Comparison of ENCODE assay signal across 10 cellular contexts in the genomic region with DNA sequence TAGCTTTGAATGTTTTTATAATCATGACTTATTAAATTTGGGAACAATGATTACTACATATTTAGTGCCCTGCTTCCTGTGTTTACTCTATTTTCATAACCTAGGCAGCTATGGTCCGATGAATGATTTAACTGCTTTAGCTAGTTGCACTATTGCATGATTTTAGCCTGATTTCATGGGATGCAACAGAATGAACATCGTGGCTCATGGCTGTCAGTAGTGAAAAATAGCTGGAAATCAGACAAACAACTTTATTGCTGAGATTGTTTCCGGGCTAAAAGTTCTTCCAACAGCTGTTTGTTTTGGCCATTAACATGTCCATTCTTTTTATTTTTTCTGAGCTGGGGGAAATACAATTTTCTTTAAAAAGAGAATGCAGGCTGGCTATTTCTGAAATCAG. TPM values are rescaled to one million over a fixed set of nuclear protein-coding genes. Genes with fewer than 3 reads are reported as not detected.
A peak's percentile ranks its signal among the peaks of the same experiment; 100 is the strongest.
DNase-seq lines count a peak whose midpoint lies in the region; ATAC-seq, FAIRE-seq and TF ChIP-seq lines count a peak whose summit lies in the region.
"Had no signal": no experiment of that assay in that cellular context is flagged by ENCODE, and none has a peak within 500 bp of the region (broad histone marks: within the 10 kb centered on the region; RNA-seq: fewer than 3 reads in every experiment).

A gene with protein sequence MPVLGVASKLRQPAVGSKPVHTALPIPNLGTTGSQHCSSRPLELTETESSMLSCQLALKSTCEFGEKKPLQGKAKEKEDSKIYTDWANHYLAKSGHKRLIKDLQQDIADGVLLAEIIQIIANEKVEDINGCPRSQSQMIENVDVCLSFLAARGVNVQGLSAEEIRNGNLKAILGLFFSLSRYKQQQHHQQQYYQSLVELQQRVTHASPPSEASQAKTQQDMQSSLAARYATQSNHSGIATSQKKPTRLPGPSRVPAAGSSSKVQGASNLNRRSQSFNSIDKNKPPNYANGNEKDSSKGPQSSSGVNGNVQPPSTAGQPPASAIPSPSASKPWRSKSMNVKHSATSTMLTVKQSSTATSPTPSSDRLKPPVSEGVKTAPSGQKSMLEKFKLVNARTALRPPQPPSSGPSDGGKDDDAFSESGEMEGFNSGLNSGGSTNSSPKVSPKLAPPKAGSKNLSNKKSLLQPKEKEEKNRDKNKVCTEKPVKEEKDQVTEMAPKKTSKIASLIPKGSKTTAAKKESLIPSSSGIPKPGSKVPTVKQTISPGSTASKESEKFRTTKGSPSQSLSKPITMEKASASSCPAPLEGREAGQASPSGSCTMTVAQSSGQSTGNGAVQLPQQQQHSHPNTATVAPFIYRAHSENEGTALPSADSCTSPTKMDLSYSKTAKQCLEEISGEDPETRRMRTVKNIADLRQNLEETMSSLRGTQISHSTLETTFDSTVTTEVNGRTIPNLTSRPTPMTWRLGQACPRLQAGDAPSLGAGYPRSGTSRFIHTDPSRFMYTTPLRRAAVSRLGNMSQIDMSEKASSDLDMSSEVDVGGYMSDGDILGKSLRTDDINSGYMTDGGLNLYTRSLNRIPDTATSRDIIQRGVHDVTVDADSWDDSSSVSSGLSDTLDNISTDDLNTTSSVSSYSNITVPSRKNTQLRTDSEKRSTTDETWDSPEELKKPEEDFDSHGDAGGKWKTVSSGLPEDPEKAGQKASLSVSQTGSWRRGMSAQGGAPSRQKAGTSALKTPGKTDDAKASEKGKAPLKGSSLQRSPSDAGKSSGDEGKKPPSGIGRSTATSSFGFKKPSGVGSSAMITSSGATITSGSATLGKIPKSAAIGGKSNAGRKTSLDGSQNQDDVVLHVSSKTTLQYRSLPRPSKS (N-terminal part only) (plus strand): TSS at position 393 of the 400 bp plus-strand sequence. CDS start 568 bp downstream, outside the sequence.

- H4K20me1 ChIP-seq in PC-3 (ENCODE audit: low read length), result no peaks in the 10 kb centered on the region

- CTCF ChIA-PET in PC-3 (lab: Charles Lee), result no interaction called here

- no peak within 1 kb of the TSS for H3K27ac ChIP-seq in PC-3 (ENCODE audit: low read length)

- intact Hi-C loops in PC-3 (cut with micrococcal nuclease), result loop anchor here (1.0 kb wide), 1 partner anchor 18 kb away; no protein-coding TSS in a partner anchor

- H3K9ac ChIP-seq in PC-3 (ENCODE audit: low read length), result no peak within 1 kb of the TSS

- no peaks in the 10 kb centered on the region for H3K36me3 ChIP-seq in PC-3 (ENCODE audit: low read depth, low read length)

- no peaks in the 10 kb centered on the region for H3K27me3 Mint-ChIP-seq in activated T-cell treated with anti-CD3 and anti-CD28 coated beads, Interleukin-2, amount 50 U/mL, for 4 hours (ENCODE audit: low read depth)
- H3K27me3 Mint-ChIP-seq: naive thymus-derived CD4-positive, alpha-beta T cell had no signal

- H3F3A ChIP-seq in PC-3 (ENCODE audit: low read length, unreplicated experiment), result no peaks in the 10 kb centered on the region

- DNase-seq in PC-3 (no peak), lung microvascular endothelial cell (ENCODE audit: low read depth in 2 of 2) (peak; percentile 94 to 98), AG08395 (ENCODE audit: low spot score) (no peak)
- DNase-seq in activated T-cell treated with anti-CD3 and anti-CD28 coated beads, Interleukin-2, amount 50 U/mL, for 4 hours, result no peak
- DNase-seq: activated CD8-positive, alpha-beta memory T cell treated with anti-CD3 and anti-CD28 coated beads for 24 hours; naive thymus-derived CD4-positive, alpha-beta T cell had no signal

- no peaks in the 10 kb centered on the region for H3K4me1 Mint-ChIP-seq in activated T-cell treated with anti-CD3 and anti-CD28 coated beads, Interleukin-2, amount 50 U/mL, for 4 hours (ENCODE audit: low read depth)
- H3K4me1 Mint-ChIP-seq: naive thymus-derived CD4-positive, alpha-beta T cell had no signal

- no peak for TF ChIP-seq CTCF in PC-3 (conservative IDR thresholded peaks at IDR 0.05; ENCODE audit: low read depth, low read length)
- TF ChIP-seq CTCF in subcutaneous adipose tissue (IDR thresholded peaks at IDR 0.05; ENCODE audit: low read depth), result no peak

- H3K9me3 Mint-ChIP-seq in activated T-cell treated with anti-CD3 and anti-CD28 coated beads, Interleukin-2, amount 50 U/mL, for 4 hours, result no peaks in the 10 kb centered on the region

- FAIRE-seq in endometrium (lab: Jason Lieb, UNC), result peak; percentile 45

- H3K4me1 ChIP-seq in PC-3 (ENCODE audit: insufficient read depth, low read length), result no peaks in the 10 kb centered on the region

- no peaks in the 10 kb centered on the region for H3K36me3 Mint-ChIP-seq in activated T-cell treated with anti-CD3 and anti-CD28 coated beads, Interleukin-2, amount 50 U/mL, for 4 hours (ENCODE audit: insufficient read depth)
- H3K36me3 Mint-ChIP-seq: naive thymus-derived CD4-positive, alpha-beta T cell had no signal

- peaks cover 8% of the 10 kb centered on the region; the same call in 1 of the 2 replicates for H3K27me3 ChIP-seq in PC-3 (ENCODE audit: low read length)

- H3K9me2 ChIP-seq in PC-3 (replicated peaks; ENCODE audit: low read length), result no peaks in the 10 kb centered on the region

- BruUV-seq in PC-3 (replicated peaks; lab: Mats Ljungman, UMichigan), result no TSS peak

- no peaks in the 10 kb centered on the region for H3K9me3 ChIP-seq in PC-3 (ENCODE audit: low read length)

- H3K79me2 ChIP-seq in PC-3 (ENCODE audit: low read length), result no peaks in the 10 kb centered on the region

- no peak within 1 kb of the TSS for H2AFZ ChIP-seq in PC-3 (ENCODE audit: low read length)

- POLR2A ChIA-PET in PC-3 (lab: Charles Lee; ENCODE audit: unreplicated experiment), result no interaction called here

- no peak within 1 kb of the TSS for H3K4me2 ChIP-seq in PC-3 (ENCODE audit: low read length)

- H3K4me3 Mint-ChIP-seq in activated T-cell treated with anti-CD3 and anti-CD28 coated beads, Interleukin-2, amount 50 U/mL, for 4 hours, result no peak within 1 kb of the TSS
- H3K4me3 Mint-ChIP-seq: naive thymus-derived CD4-positive, alpha-beta T cell had no signal

- ATAC-seq in PC-3, result peak; percentile 76
- no peak for ATAC-seq in activated T-cell treated with anti-CD3 and anti-CD28 coated beads, Interleukin-2, amount 50 U/mL, for 4 hours
- ATAC-seq in HG03520 (IDR thresholded peaks at IDR 0.05; ENCODE audit: unreplicated experiment), result no peak
- no peak for ATAC-seq in HG03095 (IDR thresholded peaks at IDR 0.05; ENCODE audit: unreplicated experiment)
- ATAC-seq: naive thymus-derived CD4-positive, alpha-beta T cell had no signal

- H3K4me3 ChIP-seq in PC-3 (ENCODE audit: low read length), result no peak within 1 kb of the TSS

RNA-seq across cellular contexts. Expression of the gene that starts here (rescaled TPM):
- 1.6 and 6.8 TPM in 2 replicates for total RNA-seq in PC-3 (2014; rRNA removed)
- total RNA-seq in lung microvascular endothelial cell, result 1.2 and 9.4 TPM in 2 replicates
- 10 to 100 TPM in 3 of 4 donors, 1 to 10 TPM in 1; 9.3 to 36.6 (median 20.6) TPM for total RNA-seq in subcutaneous adipose tissue
- under 1 TPM in 2 of 3 donors, not detected in 1; 0.08 to 0.29 TPM for total RNA-seq in activated T-cell treated with anti-CD3 and anti-CD28 coated beads, Interleukin-2, amount 50 U/mL, for 4 hours
- total RNA-seq: naive thymus-derived CD4-positive, alpha-beta T cell had no signal

Comparison
In these comparisons a context has a peak if more than half of its experiments do, and no peak if none do; other contexts are left out.
1. DNase-seq: peak in lung microvascular endothelial cell (2 of 2); none in PC-3 (single experiment), activated T-cell treated with anti-CD3 and anti-CD28 coated beads, Interleukin-2, amount 50 U/mL, for 4 hours (single experiment) and AG08395 (single experiment).